ENCODE assay signal across 8 cellular contexts in the genomic region with DNA sequence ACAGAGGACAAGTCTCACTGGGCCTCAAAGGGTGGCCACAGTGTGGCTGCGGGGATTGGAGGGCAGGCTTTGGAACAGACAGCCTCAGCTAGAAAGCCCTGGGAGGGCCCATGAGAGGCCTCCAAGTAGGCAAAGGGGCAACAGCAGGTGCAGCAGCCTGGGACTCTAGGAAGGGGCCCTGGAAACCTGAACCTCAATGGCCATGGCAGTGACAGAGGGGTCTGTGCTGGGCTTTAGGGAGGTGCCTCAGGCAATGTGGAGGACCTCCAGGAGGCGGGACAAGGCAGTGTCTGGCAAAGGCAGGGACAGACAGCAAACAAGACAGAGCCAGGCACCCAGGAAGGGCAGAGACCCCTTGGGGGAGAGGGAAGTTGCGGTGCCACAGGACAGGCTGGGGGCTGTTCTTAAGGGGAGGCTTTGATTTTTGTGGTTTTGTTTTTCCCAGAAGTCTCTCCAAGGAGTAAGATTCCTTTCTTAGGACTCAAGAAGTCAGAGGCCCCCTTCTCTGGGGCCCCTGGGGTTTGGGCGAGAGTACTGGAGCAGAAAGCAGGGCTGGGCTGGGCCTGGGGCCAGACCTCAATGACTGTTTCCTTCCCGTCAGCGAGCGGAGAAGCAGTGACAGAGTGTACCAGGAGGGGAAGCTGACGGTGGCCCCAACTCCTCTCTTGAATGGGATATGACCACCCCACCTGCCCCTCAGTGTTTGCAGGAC. TPM values are rescaled to one million over a fixed set of nuclear protein-coding genes. Genes with fewer than 3 reads are reported as not detected.
DNase-seq lines count a peak whose midpoint lies in the region; ATAC-seq and TF ChIP-seq lines count a peak whose summit lies in the region.

No MANE protein-coding gene starts in this region.

- TF ChIP-seq CTCF in DOHH2 (IDR thresholded peaks at IDR 0.05; ENCODE audit: low read depth, low read length, poor library complexity, severe bottlenecking) (no peak), spleen (IDR thresholded peaks at IDR 0.05 in 8 of 11, conservative IDR thresholded peaks at IDR 0.05 in 3 of 11) (no peak)

- H3K9me3 ChIP-seq in DOHH2 (ENCODE audit: control insufficient read depth, insufficient read depth, low read length), result no peaks in the 10 kb centered on the region
- H3K9me3 ChIP-seq in spleen, result no peaks in the 10 kb centered on the region

- no peaks in the 10 kb centered on the region for H3K9me2 ChIP-seq in DOHH2 (replicated peaks; ENCODE audit: control insufficient read depth, low read length)

- H3K4me2 ChIP-seq in DOHH2 (ENCODE audit: low read length), result peak overlapping the region; percentile 50

- H3K36me3 ChIP-seq in DOHH2 (ENCODE audit: control insufficient read depth, low read length) (no peaks in the 10 kb centered on the region), spleen (peaks cover 0 to 16% (median 0%) of the 10 kb centered on the region in 6 donors)

- H3K4me1 ChIP-seq in DOHH2 (ENCODE audit: control insufficient read depth, low read length) (peaks cover 19% of the 10 kb centered on the region), spleen (peaks cover 34 to 74% (median 63%) of the 10 kb centered on the region in 6 donors)

- 16 to 23% (median 19%) methylated on average over 7 to 8 of the region's 8 CpGs for WGBS in spleen, 5 donors

- no peaks in the 10 kb centered on the region for H3K79me2 ChIP-seq in DOHH2 (ENCODE audit: control insufficient read depth, low read length)

- H4K20me1 ChIP-seq in DOHH2 (ENCODE audit: control insufficient read depth, insufficient read depth, low read depth, low read length), result no peaks in the 10 kb centered on the region

- DNase-seq in Kasumi-1 (lab: John Stamatoyannopoulos, UW) (peak; percentile 88 to 89), amniotic epithelial cell (ENCODE audit: low read depth) (peak; percentile 95), hippocampal formation (lab: John Stamatoyannopoulos, UW) (peak; percentile 25 to 63), spleen (peak; percentile 90)

- H3F3A ChIP-seq in DOHH2 (ENCODE audit: control insufficient read depth, insufficient read depth), result no peaks in the 10 kb centered on the region

- H3K27ac ChIP-seq in DOHH2 (ENCODE audit: low read depth, low read length) (no peak overlapping the region), spleen (peak overlapping the region; percentile 32 to 94 (median 77))

- TF ChIP-seq POLR2A in spleen (IDR thresholded peaks at IDR 0.05), result no peak

- intact Hi-C loops in spleen (cut with DNase I; ENCODE audit: low total_unique reads), result no loop called here

- no peak for ATAC-seq in HG03045 (IDR thresholded peaks at IDR 0.05; ENCODE audit: unreplicated experiment)
- no peak for ATAC-seq in GM18868 (IDR thresholded peaks at IDR 0.05; ENCODE audit: unreplicated experiment)
- no peak for ATAC-seq in HG03280 (IDR thresholded peaks at IDR 0.05; ENCODE audit: unreplicated experiment)

- peaks cover 6% of the 10 kb centered on the region for H3K27me3 ChIP-seq in DOHH2 (ENCODE audit: control insufficient read depth, low read length)
- no peaks in the 10 kb centered on the region for H3K27me3 ChIP-seq in spleen (replicated peaks in 1 of 7)

- H3K4me3 ChIP-seq in DOHH2 (ENCODE audit: low read length) (peak overlapping the region; percentile 27; the same call in 1 of the 2 replicates), spleen (peak overlapping the region in 1 of 8 donors; percentile 23)

RNA-seq across cellular contexts. Expression of a gene that starts 9.7 kb away (rescaled TPM):
- total RNA-seq in spleen, result 10 to 100 TPM in 3 of 7 donors, 1 to 10 TPM in 4; 9.0 to 15.2 (median 9.6) TPM
- polyA plus RNA-seq in spleen, result 10 to 100 TPM in 2 of 3 donors, 1 to 10 TPM in 1; 8.2 to 12.4 (median 10.4) TPM

RNA-seq across cellular contexts. Expression of a gene that starts 12.1 kb away (rescaled TPM):
- 100 to 1,000 TPM in 2 of 7 donors, 10 to 100 TPM in 5; 79.5 to 127 (median 88.4) TPM for total RNA-seq in spleen
- polyA plus RNA-seq in spleen, result 10 to 100 TPM; 17.5 to 34.6 (median 26.1) TPM

RNA-seq across cellular contexts. Expression of a gene that starts 56.1 kb away (rescaled TPM):
- total RNA-seq in spleen, result 1 to 10 TPM; 3.3 to 9.4 (median 6.4) TPM
- polyA plus RNA-seq in spleen, result 10 to 100 TPM in 1 of 3 donors, 1 to 10 TPM in 2; 7.9 to 11.3 (median 9.4) TPM

Comparison
In these comparisons a context has a peak if more than half of its experiments do, and no peak if none do; other contexts are left out.
1. DNase-seq: peak in every context shown above with its lines; median percentile 95 in amniotic epithelial cell; 90 in spleen; 88 in Kasumi-1; 44 in hippocampal formation.